In genomic region chr2:132401326-132401725, GRCh38 we compare ENCODE assay signal across 3 cellular contexts.
"Had no signal": no experiment of that assay in that cellular context is flagged by ENCODE, and none has a peak within 500 bp of the region (broad histone marks: within the 10 kb centered on the region; RNA-seq: fewer than 3 reads in every experiment).

No MANE protein-coding gene starts in this region.

- H3K4me3 ChIP-seq: GM12878 had no signal

- DNase-seq: GDM1, GF-D8 had no signal
